Comparison of ENCODE assay signal across 23 cellular contexts in genomic region chr7:80770061-80770460, GRCh38.
DNase-seq lines count a peak whose midpoint lies in the region; ATAC-seq and FAIRE-seq lines count a peak whose summit lies in the region.
"Had no signal": no experiment of that assay in that cellular context is flagged by ENCODE, and none has a peak within 500 bp of the region (broad histone marks: within the 10 kb centered on the region; RNA-seq: fewer than 3 reads in every experiment).

No MANE protein-coding gene starts in this region.

- H3K9me3 ChIP-seq in mesenchymal stem cell (ENCODE audit: control insufficient read depth, low read length) = no peaks in the 10 kb centered on the region
- H3K9me3 ChIP-seq: BLaER1 treated with 17β-estradiol and CSF1 and Interleukin-3, amounts not matched to agents 10 nM and 100 nM; heart left ventricle; ovary; suprapubic skin had no signal

- no CpG with 5 or more reads among the region's 1 CpG for WGBS in mesenchymal stem cell

- no peak overlapping the region for H3K4ac ChIP-seq in mesenchymal stem cell (ENCODE audit: low read depth in 1 of 2, low read length in 2 of 2)

- no peaks in the 10 kb centered on the region for H3K27me3 ChIP-seq in mesenchymal stem cell (ENCODE audit: control insufficient read depth in 1 of 2, insufficient read depth in 1 of 2, low read length in 2 of 2)
- H3K27me3 ChIP-seq: BLaER1 treated with 17β-estradiol and CSF1 and Interleukin-3, amounts not matched to agents 10 nM and 100 nM; heart left ventricle; ovary; suprapubic skin had no signal

- H2AFZ ChIP-seq in mesenchymal stem cell (ENCODE audit: low read depth, low read length) = no peak overlapping the region
- H2AFZ ChIP-seq: GM23338 had no signal

- ATAC-seq in GM19395 (IDR thresholded peaks at IDR 0.05; ENCODE audit: unreplicated experiment) (no peak), HG03521 (IDR thresholded peaks at IDR 0.05; ENCODE audit: unreplicated experiment) (no peak)
- ATAC-seq: activated CD8-positive, alpha-beta T cell treated with anti-CD3 and anti-CD28 coated beads, Interleukin-2, amount 10 ng/mL, durations not matched to agents 7 days and 5 days; activated naive CD8-positive, alpha-beta T cell treated with anti-CD3 and anti-CD28 coated beads, Interleukin-2, amount 50 U/mL, for 24 hours; heart left ventricle had no signal

- H2BK15ac ChIP-seq in mesenchymal stem cell (ENCODE audit: low read depth, poor library complexity, severe bottlenecking) = no peak overlapping the region

- H2BK5ac ChIP-seq in mesenchymal stem cell (ENCODE audit: low read depth, low read length, poor library complexity, severe bottlenecking) = no peak overlapping the region

- no peak overlapping the region for H3K18ac ChIP-seq in mesenchymal stem cell (ENCODE audit: low read depth in 1 of 2, low read length in 2 of 2)

- intact Hi-C loops in head of caudate nucleus (cut with DNase I) = no loop called here

- H2BK12ac ChIP-seq in mesenchymal stem cell (ENCODE audit: low read length in 2 of 2) = no peak overlapping the region

- H3K4me2 ChIP-seq in mesenchymal stem cell (ENCODE audit: low read length, poor library complexity, severe bottlenecking) = no peak overlapping the region
- H3K4me2 ChIP-seq: GM23338 had no signal

- no peak overlapping the region for H2AK5ac ChIP-seq in mesenchymal stem cell (ENCODE audit: low read length, severe bottlenecking)

- no peak overlapping the region for H4K91ac ChIP-seq in mesenchymal stem cell (ENCODE audit: low read length)

- DNase-seq in A172 (ENCODE audit: low spot score) (peak; percentile 84), NCI-H69 (lab: John Stamatoyannopoulos, UW) (peak; percentile 87), mesenchymal stem cell (peak; percentile 16), head of caudate nucleus (no peak), NOMO-1 treated with DMSO at 0.1 percent for 48 hours (lab: John Stamatoyannopoulos, UW; ENCODE audit: unreplicated experiment) (no peak)
- DNase-seq: activated CD4-positive, alpha-beta T cell treated with anti-CD3 and anti-CD28 coated beads for 1 hour; activated CD8-positive, alpha-beta T cell treated with anti-CD3 and anti-CD28 coated beads, Interleukin-2, amount 10 ng/mL, durations not matched to agents 7 days and 5 days; activated gamma-delta T cell treated with Interleukin-2 at 50 U/mL for 16 hours; activated naive CD8-positive, alpha-beta T cell treated with anti-CD3 and anti-CD28 coated beads, Interleukin-2, amount 50 U/mL, for 24 hours; activated T-cell treated with anti-CD3 and anti-CD28 coated beads for 4 hours; heart left ventricle; naive thymus-derived CD4-positive, alpha-beta T cell; NCI-H446; ovary; retina; stimulated activated CD4-positive, alpha-beta T cell treated with anti-CD3 and anti-CD28 coated beads, Interleukin-4, amount 100 ng/mL, for 1 hour; stimulated activated naive B cell treated with anti-CD40 and anti-IgM and Interleukin-4, amounts not matched to agents 10 μg/mL and 1 μg/mL and 100 μg/mL, for 72 hours had no signal

- no peak overlapping the region for H3K23ac ChIP-seq in mesenchymal stem cell (ENCODE audit: low read length in 2 of 2)

- peaks cover 2% of the 10 kb centered on the region for H3K4me1 ChIP-seq in mesenchymal stem cell (ENCODE audit: control insufficient read depth, insufficient read depth, low read depth, low read length)

- peaks cover 19% of the 10 kb centered on the region for H3K79me1 ChIP-seq in mesenchymal stem cell (replicated peaks; ENCODE audit: low read length, poor library complexity, severe bottlenecking)

- no peak overlapping the region for H3K9ac ChIP-seq in mesenchymal stem cell (ENCODE audit: low read length)
- H3K9ac ChIP-seq: BLaER1 treated with 17β-estradiol and CSF1 and Interleukin-3, amounts not matched to agents 10 nM and 100 nM had no signal

- peak; percentile 84 for FAIRE-seq in G401.6 (lab: Jason Lieb, UNC)

- H4K8ac ChIP-seq in mesenchymal stem cell (ENCODE audit: low read length) = no peak overlapping the region

- H2BK120ac ChIP-seq in mesenchymal stem cell (ENCODE audit: low read depth, low read length) = no peak overlapping the region

- no peak overlapping the region for H3K4me3 ChIP-seq in mesenchymal stem cell (ENCODE audit: insufficient read depth in 1 of 2, low read depth in 1 of 2, low read length in 2 of 2)
- H3K4me3 ChIP-seq: BLaER1 treated with 17β-estradiol and CSF1 and Interleukin-3, amounts not matched to agents 10 nM and 100 nM; GM23338; heart left ventricle; ovary; suprapubic skin had no signal

- H3K36me3 ChIP-seq in mesenchymal stem cell (ENCODE audit: control insufficient read depth in 1 of 2, insufficient read depth in 2 of 2, low read depth in 1 of 2, low read length in 2 of 2) = peaks cover 9 to 92% of the 10 kb centered on the region in 2 experiments
- H3K36me3 ChIP-seq: BLaER1 treated with 17β-estradiol and CSF1 and Interleukin-3, amounts not matched to agents 10 nM and 100 nM; heart left ventricle; ovary; suprapubic skin had no signal

- H3K27ac ChIP-seq in mesenchymal stem cell (ENCODE audit: low read length, poor library complexity, severe bottlenecking) = no peak overlapping the region
- H3K27ac ChIP-seq: ovary, suprapubic skin had no signal

- H3K14ac ChIP-seq in mesenchymal stem cell (ENCODE audit: low read length in 2 of 2) = no peak overlapping the region

Comparison
In these comparisons a context has a peak if more than half of its experiments do, and no peak if none do; other contexts are left out.
1. DNase-seq: peak in A172 (single experiment), NCI-H69 (single experiment) and mesenchymal stem cell (single experiment); none in head of caudate nucleus (0 of 42) and NOMO-1 treated with DMSO at 0.1 percent for 48 hours (single experiment).